20 cellular contexts compared by ENCODE assay signal in genomic region chr17:82703935-82704865, GRCh38.
A peak's percentile ranks its signal among the peaks of the same experiment; 100 is the strongest.
DNase-seq lines count a peak whose midpoint lies in the region; ATAC-seq lines count a peak whose summit lies in the region.
"Had no signal": no experiment of that assay in that cellular context is flagged by ENCODE, and none has a peak within 500 bp of the region (broad histone marks: within the 10 kb centered on the region; RNA-seq: fewer than 3 reads in every experiment).

No MANE protein-coding gene starts in this region.

- H3K9ac ChIP-seq in duodenal mucosa (ENCODE audit: low read depth in 1 of 2, low read length in 2 of 2) (peak overlapping the region; percentile 47 to 57), rectal smooth muscle tissue (ENCODE audit: low read length) (no peak overlapping the region)
- H3K9ac ChIP-seq: GM23248 had no signal

- H3K27me3 ChIP-seq in duodenal mucosa (ENCODE audit: control insufficient read depth in 1 of 2, insufficient read depth in 2 of 2, low read length in 2 of 2) (no peaks in the 10 kb centered on the region), rectal smooth muscle tissue (ENCODE audit: control insufficient read depth, insufficient read depth, low read length) (no peaks in the 10 kb centered on the region)
- H3K27me3 ChIP-seq: ovary had no signal

- H3K4me3 ChIP-seq in duodenal mucosa (ENCODE audit: low read depth in 1 of 2, low read length in 2 of 2) (peak overlapping the region; percentile 55 to 69), rectal smooth muscle tissue (ENCODE audit: low read length) (peak overlapping the region; percentile 19)
- H3K4me3 ChIP-seq: cardiac muscle cell, GM23248, ovary had no signal

- no peaks in the 10 kb centered on the region for H3K9me3 ChIP-seq in duodenal mucosa (ENCODE audit: control insufficient read depth in 1 of 2, low read length in 2 of 2)
- H3K9me3 ChIP-seq: ovary had no signal

- no peak for ATAC-seq in HG03175 (IDR thresholded peaks at IDR 0.05; ENCODE audit: unreplicated experiment)
- ATAC-seq: esophagus mucosa, left ventricle myocardium superior had no signal

- H3K4me1 ChIP-seq in duodenal mucosa (ENCODE audit: control insufficient read depth in 1 of 2, insufficient read depth in 2 of 2, low read length in 2 of 2) (peaks cover 31 to 37% of the 10 kb centered on the region in 2 donors), rectal smooth muscle tissue (ENCODE audit: control insufficient read depth, insufficient read depth, low read length) (peaks cover 2% of the 10 kb centered on the region)

- H3K27ac ChIP-seq in duodenal mucosa (ENCODE audit: low read depth, low read length) (peak overlapping the region; percentile 84), rectal smooth muscle tissue (ENCODE audit: low read depth, low read length) (no peak overlapping the region)
- H3K27ac ChIP-seq: cardiac muscle cell, GM23248, ovary had no signal

- DNase-seq in HuH-7 (ENCODE audit: low spot score) (peak; percentile 75), NCI-H2171 treated with DMSO at 0.1 percent for 48 hours (lab: John Stamatoyannopoulos, UW) (no peak), NCI-H146 (lab: John Stamatoyannopoulos, UW) (no peak)
- DNase-seq: activated CD4-positive, alpha-beta T cell treated with anti-CD3 and anti-CD28 coated beads for 1 hour; activated effector memory CD4-positive, alpha-beta T cell treated with Interleukin-2 at 50 U/mL for 16 hours; CD8-positive, alpha-beta memory T cell; effector CD4-positive, alpha-beta T cell; EL; GM23248; left ventricle myocardium superior; NCI-H187; NCI-H446; ovary; RPMI8226; stimulated activated CD4-positive, alpha-beta T cell treated with anti-CD3 and anti-CD28 coated beads, Interleukin-1b, Interleukin-23, amount 100 ng/mL, for 48 hours had no signal

- H3K36me3 ChIP-seq in duodenal mucosa (ENCODE audit: control insufficient read depth in 1 of 2, insufficient read depth in 2 of 2, low read length in 2 of 2) (no peaks in the 10 kb centered on the region), rectal smooth muscle tissue (ENCODE audit: control insufficient read depth, insufficient read depth, low read length) (no peaks in the 10 kb centered on the region)
- H3K36me3 ChIP-seq: cardiac muscle cell, ovary had no signal
